24 cellular contexts compared by ENCODE assay signal in the genomic region with DNA sequence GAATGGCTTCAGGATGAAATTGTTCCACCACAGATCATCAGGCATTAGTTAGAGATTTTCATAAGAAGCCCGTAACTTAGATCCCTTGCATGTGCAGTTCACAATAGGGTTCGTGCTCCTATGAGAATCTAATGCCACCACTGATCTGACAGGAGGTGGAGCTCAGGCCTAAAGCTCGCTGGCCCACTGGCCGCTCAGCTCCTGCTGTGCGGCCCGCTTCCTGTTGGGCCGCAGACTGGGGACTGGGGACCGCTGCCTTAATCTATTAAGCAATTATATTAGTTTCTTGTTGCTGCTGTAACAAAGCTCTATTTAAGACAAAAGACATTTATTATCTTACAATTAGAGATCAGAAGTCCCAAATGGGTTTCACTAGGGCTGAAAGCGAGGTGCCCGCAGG.
DNase-seq lines count a peak whose midpoint lies in the region; ATAC-seq and TF ChIP-seq lines count a peak whose summit lies in the region.
"Had no signal": no experiment of that assay in that cellular context is flagged by ENCODE, and none has a peak within 500 bp of the region (broad histone marks: within the 10 kb centered on the region; RNA-seq: fewer than 3 reads in every experiment).

No MANE protein-coding gene starts in this region.

- H3K79me2 ChIP-seq in GM23338 (replicated peaks; ENCODE audit: insufficient read depth): peaks cover 5% of the 10 kb centered on the region; the same call in 1 of the 2 replicates

- H3K36me3 ChIP-seq in BLaER1: no peaks in the 10 kb centered on the region
- H3K36me3 ChIP-seq in GM23338 (ENCODE audit: insufficient read depth): no peaks in the 10 kb centered on the region
- H3K36me3 ChIP-seq in HUES48 (ENCODE audit: control insufficient read depth, insufficient read depth, low read length): no peaks in the 10 kb centered on the region
- peaks cover 25% of the 10 kb centered on the region for H3K36me3 ChIP-seq in endodermal cell (ENCODE audit: control insufficient read depth, insufficient read depth, low read length)

- H3K9me2 ChIP-seq in GM23338 (ENCODE audit: insufficient read depth): no peaks in the 10 kb centered on the region

- 91 to 100% methylated on average over 1 to 9 of the region's 10 CpGs for WGBS in endodermal cell (ENCODE audit: insufficient coverage in 1 of 2, insufficient read length in 1 of 2), 2 experiments

- H3K4me1 ChIP-seq in BLaER1: peaks cover 13% of the 10 kb centered on the region
- H3K4me1 ChIP-seq in GM23338 (ENCODE audit: insufficient read depth): peaks cover 18% of the 10 kb centered on the region
- peaks cover 7% of the 10 kb centered on the region for H3K4me1 ChIP-seq in HUES48 (ENCODE audit: control insufficient read depth, insufficient read depth, low read length)
- no peaks in the 10 kb centered on the region for H3K4me1 ChIP-seq in endodermal cell (ENCODE audit: control insufficient read depth, insufficient read depth, low read length)
- H3K4me1 ChIP-seq: A549 had no signal

- peaks cover 12% of the 10 kb centered on the region for H3K36me3 Mint-ChIP-seq in GM23338 (ENCODE audit: low read depth)
- H3K36me3 Mint-ChIP-seq in endodermal cell (ENCODE audit: low read depth): peaks cover 41% of the 10 kb centered on the region
- no peaks in the 10 kb centered on the region for H3K36me3 Mint-ChIP-seq in effector memory CD8-positive, alpha-beta T cell (ENCODE audit: insufficient read depth)
- H3K36me3 Mint-ChIP-seq: CD14-positive monocyte; CD4-positive, alpha-beta memory T cell; CD4-positive, CD25-positive, alpha-beta regulatory T cell; CD8-positive, alpha-beta memory T cell had no signal

- H3K9me3 Mint-ChIP-seq in GM23338: peaks cover 9% of the 10 kb centered on the region; the same call in 2 of the 3 replicates
- H3K9me3 Mint-ChIP-seq in endodermal cell: peaks cover 7% of the 10 kb centered on the region
- H3K9me3 Mint-ChIP-seq in effector memory CD8-positive, alpha-beta T cell: no peaks in the 10 kb centered on the region

- TF ChIP-seq CTCF in GM23338 (conservative IDR thresholded peaks at IDR 0.05; ENCODE audit: low read depth in 2 of 2) (no peak), endodermal cell (conservative IDR thresholded peaks at IDR 0.05) (no peak)

- H3K4me3 Mint-ChIP-seq in GM23338: no peak overlapping the region
- no peak overlapping the region for H3K4me3 Mint-ChIP-seq in endodermal cell
- no peak overlapping the region for H3K4me3 Mint-ChIP-seq in effector memory CD8-positive, alpha-beta T cell
- H3K4me3 Mint-ChIP-seq: B cell; CD14-positive monocyte; CD4-positive, alpha-beta memory T cell; CD8-positive, alpha-beta memory T cell had no signal

- H3K4me1 Mint-ChIP-seq in GM23338: peaks cover 20% of the 10 kb centered on the region
- H3K4me1 Mint-ChIP-seq in endodermal cell: peaks cover 9% of the 10 kb centered on the region
- no peaks in the 10 kb centered on the region for H3K4me1 Mint-ChIP-seq in effector memory CD8-positive, alpha-beta T cell (ENCODE audit: low read depth in 2 of 2)
- H3K4me1 Mint-ChIP-seq: CD14-positive monocyte; CD4-positive, CD25-positive, alpha-beta regulatory T cell; CD8-positive, alpha-beta memory T cell had no signal

- H3K27ac Mint-ChIP-seq in GM23338 (no peak overlapping the region), endodermal cell (no peak overlapping the region)
- no peak overlapping the region for H3K27ac Mint-ChIP-seq in effector memory CD8-positive, alpha-beta T cell
- H3K27ac Mint-ChIP-seq: B cell; CD14-positive monocyte; CD4-positive, alpha-beta memory T cell; CD4-positive, CD25-positive, alpha-beta regulatory T cell; CD8-positive, alpha-beta memory T cell had no signal

- H3K27ac ChIP-seq in BLaER1 (no peak overlapping the region), GM23338 (ENCODE audit: low read depth) (no peak overlapping the region), HUES48 (ENCODE audit: low read depth, low read length) (peak overlapping the region; percentile 24), endodermal cell (ENCODE audit: low read depth, low read length) (no peak overlapping the region)
- H3K27ac ChIP-seq: 22Rv1, A549 had no signal

- H3K27me3 ChIP-seq in BLaER1: no peaks in the 10 kb centered on the region
- no peaks in the 10 kb centered on the region for H3K27me3 ChIP-seq in GM23338 (ENCODE audit: insufficient read depth)
- H3K27me3 ChIP-seq in HUES48 (ENCODE audit: control insufficient read depth, insufficient read depth, low read length): no peaks in the 10 kb centered on the region
- no peaks in the 10 kb centered on the region for H3K27me3 ChIP-seq in endodermal cell (ENCODE audit: control insufficient read depth, insufficient read depth, low read length, poor library complexity, severe bottlenecking)

- DNase-seq in GM23338 (ENCODE audit: low spot score) (peak; percentile 30), endodermal cell (peak; percentile 48)
- DNase-seq in activated CD4-positive, alpha-beta T cell treated with anti-CD3 and anti-CD28 coated beads, Interleukin-2, amount 50 U/mL, for 48 hours: no peak
- no peak for DNase-seq in effector memory CD8-positive, alpha-beta T cell
- DNase-seq: AML-193; C1 segment of cervical spinal cord; CD4-positive, alpha-beta memory T cell; CD4-positive, CD25-positive, alpha-beta regulatory T cell; CD8-positive, alpha-beta memory T cell; COR-L47; DMS 273 treated with DMSO at 0.1 percent for 48 hours; DMS153; DMS53; DMS79; DND-41; EL; GF-D8 had no signal

- H3K9me3 ChIP-seq in BLaER1 (peaks cover 10% of the 10 kb centered on the region), HUES48 (ENCODE audit: control insufficient read depth, insufficient read depth, low read length) (no peaks in the 10 kb centered on the region), endodermal cell (ENCODE audit: control insufficient read depth, low read length) (peaks cover 3% of the 10 kb centered on the region)
- H3K9me3 ChIP-seq: A549 had no signal

- H3F3A ChIP-seq in GM23338 (replicated peaks; ENCODE audit: low read depth): 0 out of 2 replicates have a peak, but pooled peaks cover 2% of the 10 kb centered on the region

- H3K4me3 ChIP-seq in BLaER1 (no peak overlapping the region), GM23338 (no peak overlapping the region), HUES48 (ENCODE audit: low read depth, low read length) (no peak overlapping the region), endodermal cell (ENCODE audit: low read length) (no peak overlapping the region)
- H3K4me3 ChIP-seq: A549 had no signal

- H3K4me2 ChIP-seq in BLaER1 (peak overlapping the region; percentile 46; the same call in 1 of the 2 replicates), GM23338 (peak overlapping the region; percentile 34; the same call in 1 of the 2 replicates)
- H3K4me2 ChIP-seq: A549 had no signal

- H4K20me1 ChIP-seq in BLaER1 (no peaks in the 10 kb centered on the region), GM23338 (replicated peaks; ENCODE audit: insufficient read depth) (no peaks in the 10 kb centered on the region)

- no peaks in the 10 kb centered on the region for H3K27me3 Mint-ChIP-seq in GM23338 (ENCODE audit: insufficient read depth, low read depth, poor library complexity)
- H3K27me3 Mint-ChIP-seq in endodermal cell (ENCODE audit: insufficient read depth): no peaks in the 10 kb centered on the region
- peaks cover 6 to 8% of the 10 kb centered on the region in 2 donors for H3K27me3 Mint-ChIP-seq in effector memory CD8-positive, alpha-beta T cell
- H3K27me3 Mint-ChIP-seq: B cell had no signal

- ATAC-seq in GM23338 (peak; percentile 74), GM18907 (IDR thresholded peaks at IDR 0.05; ENCODE audit: unreplicated experiment) (no peak)
- ATAC-seq in effector memory CD8-positive, alpha-beta T cell (replicated peaks): no peak
- ATAC-seq: A549 had no signal

- no peak overlapping the region for H2AFZ ChIP-seq in GM23338

- H3K9ac ChIP-seq in BLaER1 (no peak overlapping the region), HUES48 (ENCODE audit: low read depth, low read length) (no peak overlapping the region), endodermal cell (ENCODE audit: extremely low read depth, low read length, poor library complexity, severe bottlenecking) (no peak overlapping the region)

TF ChIP-seq in GM23338, 12 proteins besides CTCF, POLR2A, EP300 and RAD21 (continues in another document):
- TF ChIP-seq JUNB (IDR thresholded peaks at IDR 0.05; ENCODE audit: unreplicated experiment): no peak
- TF ChIP-seq, protein P1, sequence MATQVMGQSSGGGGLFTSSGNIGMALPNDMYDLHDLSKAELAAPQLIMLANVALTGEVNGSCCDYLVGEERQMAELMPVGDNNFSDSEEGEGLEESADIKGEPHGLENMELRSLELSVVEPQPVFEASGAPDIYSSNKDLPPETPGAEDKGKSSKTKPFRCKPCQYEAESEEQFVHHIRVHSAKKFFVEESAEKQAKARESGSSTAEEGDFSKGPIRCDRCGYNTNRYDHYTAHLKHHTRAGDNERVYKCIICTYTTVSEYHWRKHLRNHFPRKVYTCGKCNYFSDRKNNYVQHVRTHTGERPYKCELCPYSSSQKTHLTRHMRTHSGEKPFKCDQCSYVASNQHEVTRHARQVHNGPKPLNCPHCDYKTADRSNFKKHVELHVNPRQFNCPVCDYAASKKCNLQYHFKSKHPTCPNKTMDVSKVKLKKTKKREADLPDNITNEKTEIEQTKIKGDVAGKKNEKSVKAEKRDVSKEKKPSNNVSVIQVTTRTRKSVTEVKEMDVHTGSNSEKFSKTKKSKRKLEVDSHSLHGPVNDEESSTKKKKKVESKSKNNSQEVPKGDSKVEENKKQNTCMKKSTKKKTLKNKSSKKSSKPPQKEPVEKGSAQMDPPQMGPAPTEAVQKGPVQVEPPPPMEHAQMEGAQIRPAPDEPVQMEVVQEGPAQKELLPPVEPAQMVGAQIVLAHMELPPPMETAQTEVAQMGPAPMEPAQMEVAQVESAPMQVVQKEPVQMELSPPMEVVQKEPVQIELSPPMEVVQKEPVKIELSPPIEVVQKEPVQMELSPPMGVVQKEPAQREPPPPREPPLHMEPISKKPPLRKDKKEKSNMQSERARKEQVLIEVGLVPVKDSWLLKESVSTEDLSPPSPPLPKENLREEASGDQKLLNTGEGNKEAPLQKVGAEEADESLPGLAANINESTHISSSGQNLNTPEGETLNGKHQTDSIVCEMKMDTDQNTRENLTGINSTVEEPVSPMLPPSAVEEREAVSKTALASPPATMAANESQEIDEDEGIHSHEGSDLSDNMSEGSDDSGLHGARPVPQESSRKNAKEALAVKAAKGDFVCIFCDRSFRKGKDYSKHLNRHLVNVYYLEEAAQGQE (IDR thresholded peaks at IDR 0.05; ENCODE audit: unreplicated experiment): no peak

Comparison
In these comparisons a context has a peak if more than half of its experiments do, and no peak if none do; other contexts are left out.
1. DNase-seq: peak in GM23338 (single experiment) and endodermal cell (single experiment); none in activated CD4-positive, alpha-beta T cell treated with anti-CD3 and anti-CD28 coated beads, Interleukin-2, amount 50 U/mL, for 48 hours (0 of 2) and effector memory CD8-positive, alpha-beta T cell (0 of 3).